In the genomic region with DNA sequence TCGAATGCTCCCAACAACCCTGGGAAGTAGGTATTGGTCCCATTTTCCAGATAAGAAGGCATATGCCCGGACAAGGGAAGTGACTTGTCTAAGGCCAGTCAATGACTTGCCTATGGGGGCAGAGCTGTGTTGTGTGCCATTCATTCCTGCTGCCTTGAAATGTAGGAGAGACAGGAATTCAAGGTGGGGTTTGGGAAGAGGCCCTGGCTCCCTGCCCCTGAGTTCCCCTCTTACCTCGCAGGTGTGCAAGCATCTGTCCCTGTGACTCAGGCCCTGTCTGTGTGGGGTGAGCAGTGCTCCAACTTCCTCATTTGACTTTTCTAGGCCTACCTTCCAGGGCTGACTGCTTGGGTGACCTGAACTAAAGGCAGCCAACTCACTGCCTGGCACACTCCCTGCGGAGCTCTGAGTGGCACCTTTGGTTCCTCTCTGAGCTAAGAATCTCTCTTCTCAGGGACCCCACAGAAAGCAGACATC, we compare ENCODE assay signal across 15 cellular contexts. TPM values are rescaled to one million over a fixed set of nuclear protein-coding genes. Genes with fewer than 3 reads are reported as not detected.
A peak's percentile ranks its signal among the peaks of the same experiment; 100 is the strongest.
DNase-seq lines count a peak whose midpoint lies in the region; ATAC-seq and TF ChIP-seq lines count a peak whose summit lies in the region.
"Had no signal": no experiment of that assay in that cellular context is flagged by ENCODE, and none has a peak within 500 bp of the region (broad histone marks: within the 10 kb centered on the region; RNA-seq: fewer than 3 reads in every experiment).

No MANE protein-coding gene starts in this region.

- peaks cover 6% of the 10 kb centered on the region for H3K27me3 Mint-ChIP-seq in activated T-cell treated with anti-CD3 and anti-CD28 coated beads, Interleukin-2, amount 50 U/mL, for 72 hours (ENCODE audit: low read depth)
- H3K27me3 Mint-ChIP-seq: activated naive CD4-positive, alpha-beta T cell treated with anti-CD3 and anti-CD28 coated beads, Interleukin-2, amount 50 U/mL, for 24 hours; naive thymus-derived CD8-positive, alpha-beta T cell had no signal

- ATAC-seq in activated T-cell treated with anti-CD3 and anti-CD28 coated beads, Interleukin-2, amount 50 U/mL, for 72 hours (replicated peaks in 1 of 2), result no peak
- ATAC-seq in mucosa of descending colon, result peak; percentile 71
- no peak for ATAC-seq in left lung
- no peak for ATAC-seq in HG03457 (IDR thresholded peaks at IDR 0.05; ENCODE audit: unreplicated experiment)
- ATAC-seq: activated CD8-positive, alpha-beta T cell treated with anti-CD3 and anti-CD28 coated beads, Interleukin-2, amount 10 ng/mL, durations not matched to agents 7 days and 5 days; naive thymus-derived CD8-positive, alpha-beta T cell had no signal

- no peaks in the 10 kb centered on the region for H3K9me3 Mint-ChIP-seq in activated T-cell treated with anti-CD3 and anti-CD28 coated beads, Interleukin-2, amount 50 U/mL, for 72 hours
- H3K9me3 Mint-ChIP-seq: activated naive CD4-positive, alpha-beta T cell treated with anti-CD3 and anti-CD28 coated beads, Interleukin-2, amount 50 U/mL, for 24 hours; naive thymus-derived CD8-positive, alpha-beta T cell had no signal

- TF ChIP-seq CTCF in breast epithelium (IDR thresholded peaks at IDR 0.05), result no peak
- no peak for TF ChIP-seq CTCF in mucosa of descending colon (IDR thresholded peaks at IDR 0.05)
- no peak for TF ChIP-seq CTCF in left lung (IDR thresholded peaks at IDR 0.05)

- H3K4me3 ChIP-seq in breast epithelium, result no peak overlapping the region
- no peak overlapping the region for H3K4me3 ChIP-seq in mucosa of descending colon
- no peak overlapping the region for H3K4me3 ChIP-seq in left lung
- H3K4me3 ChIP-seq: smooth muscle cell had no signal

- H3K4me1 ChIP-seq in breast epithelium (no peaks in the 10 kb centered on the region), mucosa of descending colon (ENCODE audit: low read depth) (peaks cover 15% of the 10 kb centered on the region), left lung (peaks cover 0 to 7% of the 10 kb centered on the region in 2 donors)

- peaks cover 0 to 54% of the 10 kb centered on the region in 2 donors for H3K27me3 ChIP-seq in breast epithelium
- H3K27me3 ChIP-seq in left lung, result peaks cover 0 to 17% of the 10 kb centered on the region in 2 donors

- H3K9me3 ChIP-seq in breast epithelium (no peaks in the 10 kb centered on the region), mucosa of descending colon (no peaks in the 10 kb centered on the region), left lung (no peaks in the 10 kb centered on the region)

- peaks cover 16% of the 10 kb centered on the region for H3K4me1 Mint-ChIP-seq in activated T-cell treated with anti-CD3 and anti-CD28 coated beads, Interleukin-2, amount 50 U/mL, for 72 hours (ENCODE audit: low read depth)

- intact Hi-C loops in breast epithelium (cut with DNase I; ENCODE audit: low total_unique reads), result loop anchor here (5.0 kb wide), 1 partner anchor 1073 kb away; no protein-coding TSS in a partner anchor
- intact Hi-C loops in mucosa of descending colon (cut with DNase I, micrococcal nuclease), result no loop called here
- intact Hi-C loops in left lung (cut with DNase I), result no loop called here

- DNase-seq in activated T-cell treated with anti-CD3 and anti-CD28 coated beads, Interleukin-2, amount 50 U/mL, for 48 hours, result peak; percentile 3 to 9
- no peak for DNase-seq in activated T-cell treated with anti-CD3 and anti-CD28 coated beads, Interleukin-2, amount 50 U/mL, for 72 hours
- DNase-seq in breast epithelium (ENCODE audit: low spot score in 2 of 2), result no peak
- peak; percentile 38 to 67 (median 57) for DNase-seq in mucosa of descending colon
- DNase-seq in ureter (ENCODE audit: low spot score), result peak; percentile 46
- no peak for DNase-seq in left lung
- DNase-seq in NCI-H2227 treated with DMSO at 0.1 percent for 48 hours (lab: John Stamatoyannopoulos, UW), result no peak
- DNase-seq: activated CD8-positive, alpha-beta T cell treated with anti-CD3 and anti-CD28 coated beads, Interleukin-2, amount 10 ng/mL, durations not matched to agents 7 days and 5 days; DMS153; naive thymus-derived CD8-positive, alpha-beta T cell; NCI-H1092 treated with DMSO at 0.1 percent for 48 hours; NCI-H510A had no signal

- no peak overlapping the region for H3K4me3 Mint-ChIP-seq in activated T-cell treated with anti-CD3 and anti-CD28 coated beads, Interleukin-2, amount 50 U/mL, for 72 hours
- H3K4me3 Mint-ChIP-seq: activated CD8-positive, alpha-beta T cell treated with anti-CD3 and anti-CD28 coated beads, Interleukin-2, amount 10 ng/mL, durations not matched to agents 7 days and 5 days; activated naive CD4-positive, alpha-beta T cell treated with anti-CD3 and anti-CD28 coated beads, Interleukin-2, amount 50 U/mL, for 24 hours had no signal

- no peaks in the 10 kb centered on the region for H3K36me3 Mint-ChIP-seq in activated T-cell treated with anti-CD3 and anti-CD28 coated beads, Interleukin-2, amount 50 U/mL, for 72 hours (ENCODE audit: insufficient read depth in 2 of 2)
- H3K36me3 Mint-ChIP-seq: activated naive CD4-positive, alpha-beta T cell treated with anti-CD3 and anti-CD28 coated beads, Interleukin-2, amount 50 U/mL, for 24 hours; naive thymus-derived CD8-positive, alpha-beta T cell had no signal

- no peak for TF ChIP-seq POLR2A in breast epithelium (IDR thresholded peaks at IDR 0.05)

- peak overlapping the region; percentile 29 to 52 for H3K27ac ChIP-seq in breast epithelium
- H3K27ac ChIP-seq in left lung, result no peak overlapping the region

- no peak overlapping the region for H3K27ac Mint-ChIP-seq in activated T-cell treated with anti-CD3 and anti-CD28 coated beads, Interleukin-2, amount 50 U/mL, for 72 hours
- H3K27ac Mint-ChIP-seq: activated CD8-positive, alpha-beta T cell treated with anti-CD3 and anti-CD28 coated beads, Interleukin-2, amount 10 ng/mL, durations not matched to agents 7 days and 5 days; activated naive CD4-positive, alpha-beta T cell treated with anti-CD3 and anti-CD28 coated beads, Interleukin-2, amount 50 U/mL, for 24 hours had no signal

- no peaks in the 10 kb centered on the region for H3K36me3 ChIP-seq in breast epithelium
- no peaks in the 10 kb centered on the region for H3K36me3 ChIP-seq in mucosa of descending colon (ENCODE audit: low read depth)
- H3K36me3 ChIP-seq in left lung, result no peaks in the 10 kb centered on the region

RNA-seq across cellular contexts. Expression of a gene that starts 5.1 kb away (rescaled TPM):
- 1 to 10 TPM; 5.1 to 5.7 TPM for total RNA-seq in activated T-cell treated with anti-CD3 and anti-CD28 coated beads, Interleukin-2, amount 50 U/mL, for 72 hours
- total RNA-seq in breast epithelium (10 to 100 TPM; 19.2 to 46.5 (median 41.4) TPM), mucosa of descending colon (10 to 100 TPM; 41.7 to 81.5 (median 66.3) TPM), ureter (59.8 TPM), left lung (10 to 100 TPM; 34.8 to 44.3 TPM)

Comparison
In these comparisons a context has a peak if more than half of its experiments do, and no peak if none do; other contexts are left out.
1. DNase-seq: peak in activated T-cell treated with anti-CD3 and anti-CD28 coated beads, Interleukin-2, amount 50 U/mL, for 48 hours (2 of 2), mucosa of descending colon (3 of 3) and ureter (single experiment); none in activated T-cell treated with anti-CD3 and anti-CD28 coated beads, Interleukin-2, amount 50 U/mL, for 72 hours (0 of 2), breast epithelium (0 of 2), left lung (0 of 2) and NCI-H2227 treated with DMSO at 0.1 percent for 48 hours (single experiment).
2. H3K27ac ChIP-seq: peak in breast epithelium (2 of 2); none in left lung (0 of 2).